Comparison of ENCODE assay signal across 1 cellular context in the genomic region with DNA sequence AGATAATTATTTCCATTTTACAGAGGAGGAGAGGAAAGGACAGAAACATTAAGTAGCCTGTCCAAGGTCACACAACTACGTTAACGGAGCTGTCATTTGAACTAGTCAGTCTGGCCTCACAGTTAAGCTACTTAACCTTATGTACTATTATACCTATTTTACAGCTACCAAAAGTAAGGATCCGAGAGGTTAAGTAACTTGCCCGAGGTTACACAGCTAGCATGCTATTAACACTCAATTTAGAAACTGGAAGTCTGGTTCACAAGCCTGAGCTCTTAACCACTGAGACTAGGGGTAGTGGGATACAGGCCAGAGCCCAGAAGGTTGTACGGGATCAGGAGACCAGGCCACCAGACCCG.
TF ChIP-seq lines count a peak whose summit lies in the region.

No MANE protein-coding gene starts in this region.

TF ChIP-seq in K562, 482 proteins besides CTCF, POLR2A, EP300 and RAD21:
- TF ChIP-seq ZFP36 (IDR thresholded peaks at IDR 0.05; ENCODE audit: low read depth, low read length, partially characterized antibody) (peak; percentile 70), SMAD2 (IDR thresholded peaks at IDR 0.05; ENCODE audit: low read depth, low read length) (no peak), MCM2 (IDR thresholded peaks at IDR 0.05; ENCODE audit: low read depth) (no peak), ZNF324 (CRISPR knock-in tag; IDR thresholded peaks at IDR 0.05) (no peak), ZNF79 (CRISPR knock-in tag; IDR thresholded peaks at IDR 0.05; ENCODE audit: low read depth) (no peak), ZNF347 (CRISPR knock-in tag; IDR thresholded peaks at IDR 0.05; ENCODE audit: low read depth) (no peak), IRF2 (CRISPR knock-in tag; IDR thresholded peaks at IDR 0.05) (no peak), BCOR (IDR thresholded peaks at IDR 0.05) (peak; percentile 66; the same call in 1 of the 2 replicates), CHD2 (IDR thresholded peaks at IDR 0.05; ENCODE audit: low read depth, low read length) (no peak), KDM1A (IDR thresholded peaks at IDR 0.05) (peak; percentile 29 to 51; a peak in 2 of 4 replicates), HEY1 (CRISPR knock-in tag; IDR thresholded peaks at IDR 0.05; ENCODE audit: borderline replicate concordance) (no peak), NR2C1 (IDR thresholded peaks at IDR 0.05) (no peak), NR2C1 (tag; IDR thresholded peaks at IDR 0.05) (no peak), CTBP1 (IDR thresholded peaks at IDR 0.05; ENCODE audit: borderline replicate concordance) (no peak), RHOXF2B (CRISPR knock-in tag; conservative IDR thresholded peaks at IDR 0.05) (no peak), PCBP2 (IDR thresholded peaks at IDR 0.05; ENCODE audit: low read depth, low read length, poor library complexity, severe bottlenecking) (no peak), CC2D1A (IDR thresholded peaks at IDR 0.05) (no peak), RBM25 (IDR thresholded peaks at IDR 0.05; ENCODE audit: low read depth, low read length, severe bottlenecking) (peak; percentile 72), SMARCA5 (IDR thresholded peaks at IDR 0.05) (peak; percentile 73; the same call in 1 of the 2 replicates), ZNF445 (CRISPR knock-in tag; IDR thresholded peaks at IDR 0.05; ENCODE audit: low read depth) (no peak)
- TF ChIP-seq, protein P1, sequence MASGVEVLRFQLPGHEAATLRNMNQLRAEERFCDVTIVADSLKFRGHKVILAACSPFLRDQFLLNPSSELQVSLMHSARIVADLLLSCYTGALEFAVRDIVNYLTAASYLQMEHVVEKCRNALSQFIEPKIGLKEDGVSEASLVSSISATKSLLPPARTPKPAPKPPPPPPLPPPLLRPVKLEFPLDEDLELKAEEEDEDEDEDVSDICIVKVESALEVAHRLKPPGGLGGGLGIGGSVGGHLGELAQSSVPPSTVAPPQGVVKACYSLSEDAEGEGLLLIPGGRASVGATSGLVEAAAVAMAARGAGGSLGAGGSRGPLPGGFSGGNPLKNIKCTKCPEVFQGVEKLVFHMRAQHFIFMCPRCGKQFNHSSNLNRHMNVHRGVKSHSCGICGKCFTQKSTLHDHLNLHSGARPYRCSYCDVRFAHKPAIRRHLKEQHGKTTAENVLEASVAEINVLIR (CRISPR knock-in tag; IDR thresholded peaks at IDR 0.05) = no peak
- TF ChIP-seq, protein P2, sequence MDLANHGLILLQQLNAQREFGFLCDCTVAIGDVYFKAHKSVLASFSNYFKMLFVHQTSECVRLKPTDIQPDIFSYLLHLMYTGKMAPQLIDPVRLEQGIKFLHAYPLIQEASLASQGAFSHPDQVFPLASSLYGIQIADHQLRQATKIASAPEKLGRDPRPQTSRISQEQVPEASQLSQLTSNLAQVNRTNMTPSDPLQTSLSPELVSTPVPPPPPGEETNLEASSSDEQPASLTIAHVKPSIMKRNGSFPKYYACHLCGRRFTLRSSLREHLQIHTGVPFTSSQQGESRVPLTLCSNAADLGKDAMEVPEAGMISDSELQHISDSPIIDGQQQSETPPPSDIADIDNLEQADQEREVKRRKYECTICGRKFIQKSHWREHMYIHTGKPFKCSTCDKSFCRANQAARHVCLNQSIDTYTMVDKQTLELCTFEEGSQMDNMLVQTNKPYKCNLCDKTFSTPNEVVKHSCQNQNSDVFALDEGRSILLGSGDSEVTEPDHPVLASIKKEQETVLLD (IDR thresholded peaks at IDR 0.05) = no peak
- TF ChIP-seq, protein P3, sequence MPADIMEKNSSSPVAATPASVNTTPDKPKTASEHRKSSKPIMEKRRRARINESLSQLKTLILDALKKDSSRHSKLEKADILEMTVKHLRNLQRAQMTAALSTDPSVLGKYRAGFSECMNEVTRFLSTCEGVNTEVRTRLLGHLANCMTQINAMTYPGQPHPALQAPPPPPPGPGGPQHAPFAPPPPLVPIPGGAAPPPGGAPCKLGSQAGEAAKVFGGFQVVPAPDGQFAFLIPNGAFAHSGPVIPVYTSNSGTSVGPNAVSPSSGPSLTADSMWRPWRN (IDR thresholded peaks at IDR 0.05; ENCODE audit: low read depth) = no peak
- TF ChIP-seq, protein P4, sequence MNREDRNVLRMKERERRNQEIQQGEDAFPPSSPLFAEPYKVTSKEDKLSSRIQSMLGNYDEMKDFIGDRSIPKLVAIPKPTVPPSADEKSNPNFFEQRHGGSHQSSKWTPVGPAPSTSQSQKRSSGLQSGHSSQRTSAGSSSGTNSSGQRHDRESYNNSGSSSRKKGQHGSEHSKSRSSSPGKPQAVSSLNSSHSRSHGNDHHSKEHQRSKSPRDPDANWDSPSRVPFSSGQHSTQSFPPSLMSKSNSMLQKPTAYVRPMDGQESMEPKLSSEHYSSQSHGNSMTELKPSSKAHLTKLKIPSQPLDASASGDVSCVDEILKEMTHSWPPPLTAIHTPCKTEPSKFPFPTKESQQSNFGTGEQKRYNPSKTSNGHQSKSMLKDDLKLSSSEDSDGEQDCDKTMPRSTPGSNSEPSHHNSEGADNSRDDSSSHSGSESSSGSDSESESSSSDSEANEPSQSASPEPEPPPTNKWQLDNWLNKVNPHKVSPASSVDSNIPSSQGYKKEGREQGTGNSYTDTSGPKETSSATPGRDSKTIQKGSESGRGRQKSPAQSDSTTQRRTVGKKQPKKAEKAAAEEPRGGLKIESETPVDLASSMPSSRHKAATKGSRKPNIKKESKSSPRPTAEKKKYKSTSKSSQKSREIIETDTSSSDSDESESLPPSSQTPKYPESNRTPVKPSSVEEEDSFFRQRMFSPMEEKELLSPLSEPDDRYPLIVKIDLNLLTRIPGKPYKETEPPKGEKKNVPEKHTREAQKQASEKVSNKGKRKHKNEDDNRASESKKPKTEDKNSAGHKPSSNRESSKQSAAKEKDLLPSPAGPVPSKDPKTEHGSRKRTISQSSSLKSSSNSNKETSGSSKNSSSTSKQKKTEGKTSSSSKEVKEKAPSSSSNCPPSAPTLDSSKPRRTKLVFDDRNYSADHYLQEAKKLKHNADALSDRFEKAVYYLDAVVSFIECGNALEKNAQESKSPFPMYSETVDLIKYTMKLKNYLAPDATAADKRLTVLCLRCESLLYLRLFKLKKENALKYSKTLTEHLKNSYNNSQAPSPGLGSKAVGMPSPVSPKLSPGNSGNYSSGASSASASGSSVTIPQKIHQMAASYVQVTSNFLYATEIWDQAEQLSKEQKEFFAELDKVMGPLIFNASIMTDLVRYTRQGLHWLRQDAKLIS (CRISPR knock-in tag; IDR thresholded peaks at IDR 0.05) = no peak
- TF ChIP-seq, protein P5, sequence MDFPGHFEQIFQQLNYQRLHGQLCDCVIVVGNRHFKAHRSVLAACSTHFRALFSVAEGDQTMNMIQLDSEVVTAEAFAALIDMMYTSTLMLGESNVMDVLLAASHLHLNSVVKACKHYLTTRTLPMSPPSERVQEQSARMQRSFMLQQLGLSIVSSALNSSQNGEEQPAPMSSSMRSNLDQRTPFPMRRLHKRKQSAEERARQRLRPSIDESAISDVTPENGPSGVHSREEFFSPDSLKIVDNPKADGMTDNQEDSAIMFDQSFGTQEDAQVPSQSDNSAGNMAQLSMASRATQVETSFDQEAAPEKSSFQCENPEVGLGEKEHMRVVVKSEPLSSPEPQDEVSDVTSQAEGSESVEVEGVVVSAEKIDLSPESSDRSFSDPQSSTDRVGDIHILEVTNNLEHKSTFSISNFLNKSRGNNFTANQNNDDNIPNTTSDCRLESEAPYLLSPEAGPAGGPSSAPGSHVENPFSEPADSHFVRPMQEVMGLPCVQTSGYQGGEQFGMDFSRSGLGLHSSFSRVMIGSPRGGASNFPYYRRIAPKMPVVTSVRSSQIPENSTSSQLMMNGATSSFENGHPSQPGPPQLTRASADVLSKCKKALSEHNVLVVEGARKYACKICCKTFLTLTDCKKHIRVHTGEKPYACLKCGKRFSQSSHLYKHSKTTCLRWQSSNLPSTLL (IDR thresholded peaks at IDR 0.05) = no peak
